28 cellular contexts compared by ENCODE assay signal in genomic region chr12:93100610-93101009, GRCh38.
DNase-seq lines count a peak whose midpoint lies in the region; TF ChIP-seq lines count a peak whose summit lies in the region.
"Had no signal": no experiment of that assay in that cellular context is flagged by ENCODE, and none has a peak within 500 bp of the region (broad histone marks: within the 10 kb centered on the region; RNA-seq: fewer than 3 reads in every experiment).

No MANE protein-coding gene starts in this region.

- POLR2A ChIA-PET in GM10248 (lab: Yijun Ruan, JAX), result interaction anchor here (0.6 kb wide), 1 partner anchor 34 kb away, joined by 4 read pairs; no protein-coding TSS in a partner anchor

- H3K9ac ChIP-seq in stomach smooth muscle (ENCODE audit: low read length in 2 of 2), result no peak overlapping the region

- H3K9me3 ChIP-seq in stomach smooth muscle (ENCODE audit: control insufficient read depth in 2 of 2, low read length in 2 of 2), result no peaks in the 10 kb centered on the region
- H3K9me3 ChIP-seq: body of pancreas, esophagus squamous epithelium, pancreas, upper lobe of right lung had no signal

- no peaks in the 10 kb centered on the region for H3K27me3 ChIP-seq in stomach smooth muscle (ENCODE audit: control insufficient read depth in 1 of 2, insufficient read depth in 2 of 2, low read length in 2 of 2)
- H3K27me3 ChIP-seq: body of pancreas, esophagus squamous epithelium, pancreas, upper lobe of right lung had no signal

- peak; percentile 15 for DNase-seq in DMS 273 (lab: John Stamatoyannopoulos, UW; ENCODE audit: unreplicated experiment)
- no peak for DNase-seq in DMS 273 treated with DMSO at 0.1 percent for 48 hours (lab: John Stamatoyannopoulos, UW)
- DNase-seq in NCI-H82 treated with DMSO at 0.1 percent for 48 hours (lab: John Stamatoyannopoulos, UW; ENCODE audit: unreplicated experiment), result peak; percentile 77
- DNase-seq in fibroblast of mammary gland (ENCODE audit: low read depth), result peak; percentile 51
- DNase-seq in NCI-H1930 (lab: John Stamatoyannopoulos, UW), result no peak
- no peak for DNase-seq in dedifferentiated amniotic fluid mesenchymal stem cell (ENCODE audit: extremely low spot score)
- DNase-seq in GM10248 (ENCODE audit: extremely low spot score), result no peak
- DNase-seq: activated CD4-positive, alpha-beta memory T cell treated with anti-CD3 and anti-CD28 coated beads for 36 hours; activated naive CD4-positive, alpha-beta T cell treated with anti-CD3 and anti-CD28 coated beads for 36 hours; AML-193; body of pancreas; CD4-positive, alpha-beta T cell; esophagus squamous epithelium; immature natural killer cell; IMR-90; left cardiac atrium; MV-4-11; NCI-H1436 treated with DMSO at 0.1 percent for 48 hours; NCI-H510A treated with DMSO at 0.1 percent for 48 hours; nephron progenitor cell; NK-92 treated with Interleukin-12 subunit alpha and Interleukin-12 subunit beta, amount 100 ng/mL, for 24 hours; pancreas; PC-3; stimulated activated naive CD4-positive, alpha-beta T cell treated with Interleukin-2 at 50 U/mL for 16 hours; upper lobe of right lung had no signal

- peaks cover 15% of the 10 kb centered on the region for H3K4me1 ChIP-seq in stomach smooth muscle (ENCODE audit: control insufficient read depth, insufficient read depth, low read length)
- H3K4me1 ChIP-seq: body of pancreas, esophagus squamous epithelium, pancreas, upper lobe of right lung had no signal

- TF ChIP-seq CTCF in fibroblast of mammary gland (conservative IDR thresholded peaks at IDR 0.05; ENCODE audit: control insufficient read depth, insufficient read depth, low read depth, low read length) (no peak), GM10248 (IDR thresholded peaks at IDR 0.05; ENCODE audit: control extremely low read depth, extremely low read depth, low read depth, missing control alignments) (no peak)

- CTCF ChIA-PET in GM10248 (lab: Yijun Ruan, JAX), result interaction anchor here (1.0 to 9.4 kb wide), 4 partner anchors 10 to 319 kb away, joined by 3 to 130 read pairs (median 12); no protein-coding TSS in a partner anchor

- H3K36me3 ChIP-seq in stomach smooth muscle (ENCODE audit: control insufficient read depth in 2 of 2, insufficient read depth in 2 of 2, low read length in 2 of 2), result no peaks in the 10 kb centered on the region
- H3K36me3 ChIP-seq: esophagus squamous epithelium, pancreas, upper lobe of right lung had no signal

- peak overlapping the region; percentile 13 for H3K27ac ChIP-seq in stomach smooth muscle (ENCODE audit: low read length)
- H3K27ac ChIP-seq: 22Rv1, body of pancreas, esophagus squamous epithelium, pancreas, skin epidermis, upper lobe of right lung had no signal

- H3K4me3 ChIP-seq in fibroblast of mammary gland (ENCODE audit: control insufficient read depth, low read depth, low read length) (no peak overlapping the region), stomach smooth muscle (ENCODE audit: low read length in 2 of 2) (no peak overlapping the region)
- H3K4me3 ChIP-seq: body of pancreas, esophagus squamous epithelium, pancreas, skin epidermis, upper lobe of right lung had no signal

Comparison
In these comparisons a context has a peak if more than half of its experiments do, and no peak if none do; other contexts are left out.
1. DNase-seq: peak in DMS 273 (single experiment), NCI-H82 treated with DMSO at 0.1 percent for 48 hours (single experiment) and fibroblast of mammary gland (single experiment); none in DMS 273 treated with DMSO at 0.1 percent for 48 hours (single experiment), NCI-H1930 (0 of 2), dedifferentiated amniotic fluid mesenchymal stem cell (single experiment) and GM10248 (single experiment).